In genomic region chr20:58182521-58183140, GRCh38 we compare ENCODE assay signal across 9 cellular contexts. TPM values are rescaled to one million over a fixed set of nuclear protein-coding genes. Genes with fewer than 3 reads are reported as not detected.
"Had no signal": no experiment of that assay in that cellular context is flagged by ENCODE, and none has a peak within 500 bp of the region (broad histone marks: within the 10 kb centered on the region; RNA-seq: fewer than 3 reads in every experiment).

No MANE protein-coding gene starts in this region.

- FAIRE-seq: H1, H54 had no signal

- H3K4me3 Mint-ChIP-seq: GM23338, H9 had no signal

- DNase-seq: H9, HCEC 1CT, IMR-90, KBM-7 had no signal

- H3K4me1 Mint-ChIP-seq: GM23338 had no signal

- H3K4me3 ChIP-seq: GM23338 had no signal

- H3K27ac ChIP-seq: KMS-11 had no signal

- ATAC-seq: GM23338 had no signal

- H3K9ac ChIP-seq: KMS-11 had no signal

- H3K27ac Mint-ChIP-seq: GM23338, H9 had no signal

RNA-seq across cellular contexts. Expression of gene ANKRD60, which starts 45.8 kb away (rescaled TPM):
- total RNA-seq: GM23338, H1, H9, HT-29, IMR-90 had no signal
- polyA plus RNA-seq: GM23338, H1, IMR-90 had no signal
